ENCODE assay signal across 25 cellular contexts in genomic region chr4:151666501-151666900, GRCh38.
"Had no signal": no experiment of that assay in that cellular context is flagged by ENCODE, and none has a peak within 500 bp of the region (broad histone marks: within the 10 kb centered on the region; RNA-seq: fewer than 3 reads in every experiment).

No MANE protein-coding gene starts in this region.

- H3K27ac Mint-ChIP-seq: activated naive CD4-positive, alpha-beta T cell treated with anti-CD3 and anti-CD28 coated beads for 36 hours; activated naive CD8-positive, alpha-beta T cell; T-helper 17 cell; WTC11 had no signal

- H3K4me1 Mint-ChIP-seq: WTC11 had no signal

- ATAC-seq: activated T-cell treated with anti-CD3 and anti-CD28 coated beads, Interleukin-2, amount 50 U/mL, for 4 hours; PC-3; T-helper 17 cell; WTC11 had no signal

- H3K9me3 Mint-ChIP-seq: activated naive CD4-positive, alpha-beta T cell treated with anti-CD3 and anti-CD28 coated beads for 36 hours; activated T-cell treated with anti-CD3 and anti-CD28 coated beads, Interleukin-2, amount 50 U/mL, for 4 hours; WTC11 had no signal

- H3K36me3 ChIP-seq: adrenal gland had no signal

- H3K9ac ChIP-seq: KMS-11 had no signal

- H3K36me3 Mint-ChIP-seq: activated CD8-positive, alpha-beta memory T cell treated with anti-CD3 and anti-CD28 coated beads, Interleukin-2, amount 10 ng/mL, durations not matched to agents 7 days and 5 days had no signal

- H3K4me3 Mint-ChIP-seq: activated CD8-positive, alpha-beta memory T cell treated with anti-CD3 and anti-CD28 coated beads, Interleukin-2, amount 10 ng/mL, durations not matched to agents 7 days and 5 days; activated CD8-positive, alpha-beta T cell treated with anti-CD3 and anti-CD28 coated beads, Interleukin-2, amount 10 ng/mL, durations not matched to agents 7 days and 5 days; activated naive CD4-positive, alpha-beta T cell treated with anti-CD3 and anti-CD28 coated beads for 36 hours; activated naive CD8-positive, alpha-beta T cell; activated T-cell treated with anti-CD3 and anti-CD28 coated beads, Interleukin-2, amount 50 U/mL, for 4 hours; T-helper 17 cell; WTC11 had no signal

- H3K27me3 ChIP-seq: adrenal gland had no signal

- H3K27me3 Mint-ChIP-seq: activated CD8-positive, alpha-beta memory T cell treated with anti-CD3 and anti-CD28 coated beads, Interleukin-2, amount 10 ng/mL, durations not matched to agents 7 days and 5 days; activated naive CD8-positive, alpha-beta T cell; T-helper 17 cell had no signal

- H3K4me3 ChIP-seq: adrenal gland had no signal

- H3K9me3 ChIP-seq: adrenal gland had no signal

- H3K27ac ChIP-seq: adrenal gland, KMS-11 had no signal

- H3K4me1 ChIP-seq: adrenal gland had no signal

- DNase-seq: activated CD4-positive, alpha-beta T cell treated with anti-CD3 and anti-CD28 coated beads for 48 hours; activated CD4-positive, alpha-beta T cell treated with anti-CD3 and anti-CD28 coated beads, Interleukin-2, amount 50 U/mL, for 4 hours; activated CD4-positive, CD25-positive, alpha-beta regulatory T cell treated with anti-CD3 and anti-CD28 coated beads, Interleukin-2, amount 50 U/mL, for 72 hours; activated CD8-positive, alpha-beta T cell treated with anti-CD3 and anti-CD28 coated beads, Interleukin-2, amount 10 ng/mL, durations not matched to agents 7 days and 5 days; activated effector memory CD4-positive, alpha-beta T cell treated with anti-CD3 and anti-CD28 coated beads, Interleukin-2, amount 50 U/mL, for 16 hours; activated naive CD4-positive, alpha-beta T cell treated with anti-CD3 and anti-CD28 coated beads for 36 hours; activated T-cell treated with anti-CD3 and anti-CD28 coated beads, Interleukin-2, amount 50 U/mL, for 4 hours; adrenal gland; anterior cingulate cortex; caudate nucleus; MM.1S; NCI-H1105 treated with DMSO at 0.1 percent for 48 hours; NCI-H1436 treated with DMSO at 0.1 percent for 48 hours; NCI-H187; NCI-H2081; NCI-H446; NCI-H524; PC-3; SIG-M5; T-helper 17 cell; T-helper 9 cell had no signal
